ENCODE assay signal across 10 cellular contexts in the genomic region with DNA sequence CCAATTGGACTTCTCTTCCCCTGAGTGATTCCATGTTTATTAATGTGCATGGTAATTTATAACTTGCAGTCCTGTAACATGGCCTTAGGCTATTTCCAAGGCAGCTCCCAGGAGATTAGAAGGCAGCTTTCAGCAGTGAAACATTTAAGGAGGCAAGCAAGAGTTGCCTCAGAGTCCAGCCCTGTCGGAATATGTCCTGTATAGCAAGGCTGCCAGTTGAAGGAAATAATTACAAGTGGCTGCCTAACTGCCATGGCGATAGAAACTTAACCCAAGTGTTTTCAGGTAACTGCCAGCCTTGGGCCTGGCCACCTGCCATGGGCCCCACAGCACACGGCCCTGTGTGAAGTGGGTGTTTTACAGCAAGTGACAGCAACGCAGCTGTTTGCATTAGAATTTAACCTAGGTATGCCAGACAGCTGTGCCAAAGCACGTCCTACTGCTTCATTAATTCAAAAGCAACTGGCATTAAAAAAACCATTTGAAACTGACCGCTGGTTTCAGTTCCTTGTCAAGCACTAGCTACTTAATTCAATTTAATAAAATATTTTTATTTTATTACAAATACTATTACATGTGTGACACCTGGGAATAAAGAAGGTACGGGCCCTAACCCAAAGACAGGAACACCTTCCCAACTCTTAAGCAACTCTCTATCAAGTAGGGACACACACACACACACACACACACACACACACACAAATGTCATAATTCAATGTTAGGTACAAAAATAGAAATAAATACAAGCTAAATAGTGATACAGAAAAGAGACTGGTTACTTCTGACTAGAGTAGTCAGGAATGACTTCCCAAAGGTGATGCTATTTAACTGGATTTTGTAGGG.
DNase-seq lines count a peak whose midpoint lies in the region; ATAC-seq, FAIRE-seq and TF ChIP-seq lines count a peak whose summit lies in the region.
"Had no signal": no experiment of that assay in that cellular context is flagged by ENCODE, and none has a peak within 500 bp of the region (broad histone marks: within the 10 kb centered on the region; RNA-seq: fewer than 3 reads in every experiment).

No MANE protein-coding gene starts in this region.

- intact Hi-C loops in right lobe of liver (cut with DNase I): no loop called here

- 92% methylated on average over 4 of the region's 7 CpGs for WGBS in right lobe of liver (ENCODE audit: insufficient coverage, low coverage, low lambda C conversion rate, missing lambda C conversion rate)

- peak; percentile 3 for DNase-seq in AG10803 (ENCODE audit: low read depth)
- DNase-seq in NCI-H2196 (lab: John Stamatoyannopoulos, UW; ENCODE audit: unreplicated experiment): peak; percentile 56
- peak; percentile 50 for DNase-seq in glutamatergic neuron
- no peak for DNase-seq in GM12892 (ENCODE audit: insufficient read length)
- no peak for DNase-seq in H7
- DNase-seq in right lobe of liver: no peak
- DNase-seq in naive thymus-derived CD8-positive, alpha-beta T cell: no peak
- DNase-seq: effector memory CD8-positive, alpha-beta T cell had no signal

- H3K4me1 ChIP-seq in right lobe of liver: no peaks in the 10 kb centered on the region
- H3K4me1 ChIP-seq: BLaER1 had no signal

- POLR2A ChIA-PET in naive thymus-derived CD8-positive, alpha-beta T cell (lab: Charles Lee): no interaction called here

- H3K4me1 Mint-ChIP-seq in glutamatergic neuron (ENCODE audit: low read depth, unreplicated experiment): peaks cover 15% of the 10 kb centered on the region
- H3K4me1 Mint-ChIP-seq in naive thymus-derived CD8-positive, alpha-beta T cell: no peaks in the 10 kb centered on the region

- TF ChIP-seq CTCF in AG10803 (conservative IDR thresholded peaks at IDR 0.05; ENCODE audit: low read length): no peak
- no peak for TF ChIP-seq CTCF in glutamatergic neuron (IDR thresholded peaks at IDR 0.05; ENCODE audit: partially characterized antibody, unreplicated experiment)
- no peak for TF ChIP-seq CTCF in right lobe of liver (IDR thresholded peaks at IDR 0.05)

- H3K9me3 ChIP-seq in right lobe of liver: no peaks in the 10 kb centered on the region
- H3K9me3 ChIP-seq: BLaER1 had no signal

- H3K36me3 ChIP-seq in H7 (replicated peaks; ENCODE audit: control insufficient read depth, insufficient read depth, low read length): no peaks in the 10 kb centered on the region
- H3K36me3 ChIP-seq in right lobe of liver: no peaks in the 10 kb centered on the region
- H3K36me3 ChIP-seq: BLaER1 had no signal

- H3K27ac ChIP-seq in right lobe of liver: no peak overlapping the region
- H3K27ac ChIP-seq: BLaER1 had no signal

- no peaks in the 10 kb centered on the region for H3K27me3 ChIP-seq in H7 (ENCODE audit: control insufficient read depth, insufficient read depth, low read length)
- H3K27me3 ChIP-seq in right lobe of liver: no peaks in the 10 kb centered on the region
- H3K27me3 ChIP-seq: BLaER1 had no signal

- no peak for FAIRE-seq in GM12892 (lab: Jason Lieb, UNC)

- H3K36me3 Mint-ChIP-seq in glutamatergic neuron (ENCODE audit: unreplicated experiment): no peaks in the 10 kb centered on the region
- no peaks in the 10 kb centered on the region for H3K36me3 Mint-ChIP-seq in naive thymus-derived CD8-positive, alpha-beta T cell

- H3K27me3 Mint-ChIP-seq in glutamatergic neuron (ENCODE audit: unreplicated experiment): no peaks in the 10 kb centered on the region
- peaks cover 0 to 25% (median 5%) of the 10 kb centered on the region in 5 donors for H3K27me3 Mint-ChIP-seq in naive thymus-derived CD8-positive, alpha-beta T cell

- H3K4me3 Mint-ChIP-seq in glutamatergic neuron (ENCODE audit: unreplicated experiment): no peak overlapping the region
- H3K4me3 Mint-ChIP-seq in naive thymus-derived CD8-positive, alpha-beta T cell: no peak overlapping the region
- H3K4me3 Mint-ChIP-seq: effector memory CD8-positive, alpha-beta T cell had no signal

- no peaks in the 10 kb centered on the region for H3K9me3 Mint-ChIP-seq in glutamatergic neuron (ENCODE audit: unreplicated experiment)
- no peaks in the 10 kb centered on the region for H3K9me3 Mint-ChIP-seq in naive thymus-derived CD8-positive, alpha-beta T cell
- H3K9me3 Mint-ChIP-seq: effector memory CD8-positive, alpha-beta T cell had no signal

- H3K4me3 ChIP-seq in AG10803 (ENCODE audit: low read length) (no peak overlapping the region), H7 (ENCODE audit: insufficient read depth, low read depth, low read length) (no peak overlapping the region), right lobe of liver (no peak overlapping the region)
- H3K4me3 ChIP-seq: BLaER1 had no signal

- ATAC-seq in GM21576 (IDR thresholded peaks at IDR 0.05; ENCODE audit: unreplicated experiment) (peak; percentile 54), right lobe of liver (no peak)
- ATAC-seq in naive thymus-derived CD8-positive, alpha-beta T cell: no peak
- ATAC-seq: effector memory CD8-positive, alpha-beta T cell had no signal

- no peak for TF ChIP-seq POLR2A in GM12892 (IDR thresholded peaks at IDR 0.05; ENCODE audit: low read depth, low read length)
- no peak for TF ChIP-seq POLR2A in right lobe of liver (IDR thresholded peaks at IDR 0.05)

- H3K27ac Mint-ChIP-seq in glutamatergic neuron (ENCODE audit: unreplicated experiment): no peak overlapping the region
- no peak overlapping the region for H3K27ac Mint-ChIP-seq in naive thymus-derived CD8-positive, alpha-beta T cell
- H3K27ac Mint-ChIP-seq: effector memory CD8-positive, alpha-beta T cell had no signal

Comparison
In these comparisons a context has a peak if more than half of its experiments do, and no peak if none do; other contexts are left out.
1. DNase-seq: peak in AG10803 (single experiment), NCI-H2196 (single experiment) and glutamatergic neuron (single experiment); none in GM12892 (single experiment), H7 (single experiment), right lobe of liver (0 of 3) and naive thymus-derived CD8-positive, alpha-beta T cell (0 of 10).